22 cellular contexts compared by ENCODE assay signal in genomic region chr3:176574736-176575135, GRCh38.
DNase-seq lines count a peak whose midpoint lies in the region; ATAC-seq and TF ChIP-seq lines count a peak whose summit lies in the region.
"Had no signal": no experiment of that assay in that cellular context is flagged by ENCODE, and none has a peak within 500 bp of the region (broad histone marks: within the 10 kb centered on the region; RNA-seq: fewer than 3 reads in every experiment).

No MANE protein-coding gene starts in this region.

- intact Hi-C loops in heart left ventricle (cut with DNase I) = no loop called here

- H3K9me3 ChIP-seq in heart left ventricle = no peaks in the 10 kb centered on the region
- H3K9me3 ChIP-seq in osteoblast (ENCODE audit: low read depth, low read length) = no peaks in the 10 kb centered on the region

- no peak for ATAC-seq in heart left ventricle

- no peak overlapping the region for H3K4me2 ChIP-seq in osteoblast (ENCODE audit: insufficient read depth, low read length)

- H3K4me1 ChIP-seq in heart left ventricle (no peaks in the 10 kb centered on the region), osteoblast (ENCODE audit: insufficient read depth, low read length) (no peaks in the 10 kb centered on the region)

- TF ChIP-seq CTCF in AG09309 (IDR thresholded peaks at IDR 0.05; ENCODE audit: control insufficient read depth, insufficient read depth, low read depth, low read length, missing control alignments) = no peak
- no peak for TF ChIP-seq CTCF in heart left ventricle (IDR thresholded peaks at IDR 0.05)
- no peak for TF ChIP-seq CTCF in osteoblast (IDR thresholded peaks at IDR 0.05; ENCODE audit: extremely low read depth, low read depth, low read length)

- H4K20me1 ChIP-seq in osteoblast (ENCODE audit: insufficient read depth, low read length) = no peaks in the 10 kb centered on the region

- no peak overlapping the region for H3K4me3 ChIP-seq in AG09309 (ENCODE audit: control insufficient read depth, low read depth, low read length)
- H3K4me3 ChIP-seq in heart left ventricle = no peak overlapping the region
- H3K4me3 ChIP-seq in osteoblast (ENCODE audit: insufficient read depth, low read length) = no peak overlapping the region

- H3K36me3 ChIP-seq in heart left ventricle (no peaks in the 10 kb centered on the region), osteoblast (ENCODE audit: insufficient read depth, low read length) (no peaks in the 10 kb centered on the region)

- no peaks in the 10 kb centered on the region for H3K27me3 ChIP-seq in heart left ventricle
- H3K27me3 ChIP-seq in osteoblast (ENCODE audit: insufficient read depth, low read length) = no peaks in the 10 kb centered on the region

- no peaks in the 10 kb centered on the region for H3K79me2 ChIP-seq in osteoblast (ENCODE audit: insufficient read depth, low read length)

- TF ChIP-seq POLR2A in heart left ventricle (IDR thresholded peaks at IDR 0.05) = no peak

- H3K27ac ChIP-seq in heart left ventricle (no peak overlapping the region), osteoblast (ENCODE audit: low read depth, low read length) (no peak overlapping the region)
- H3K27ac ChIP-seq: HL-60 had no signal

- no peak overlapping the region for H2AFZ ChIP-seq in osteoblast (ENCODE audit: low read length)

- DNase-seq in AG09309 (ENCODE audit: low read depth) = peak; percentile 62
- DNase-seq in HT1080 (ENCODE audit: low read depth) = peak; percentile 29
- peak; percentile 66 for DNase-seq in amniotic epithelial cell (ENCODE audit: low read depth)
- peak; percentile 16 for DNase-seq in fibroblast of peridontal ligament (ENCODE audit: extremely low read depth)
- no peak for DNase-seq in SW 1271 (lab: John Stamatoyannopoulos, UW)
- no peak for DNase-seq in heart left ventricle
- DNase-seq in osteoblast (ENCODE audit: insufficient read length, low spot score, missing footprints) = no peak
- no peak for DNase-seq in activated CD4-positive, CD25-positive, alpha-beta regulatory T cell (lab: John Stamatoyannopoulos, UW)
- DNase-seq: 8988T, DMS53, EL, GF-D8, H9, Karpas-422, MM.1S, NCI-H1048, NCI-H1417 treated with DMSO at 0.1 percent for 48 hours, NCI-H187, NCI-H446 treated with DMSO at 0.1 percent for 48 hours, NCI-H526 treated with DMSO at 0.1 percent for 48 hours, SHP77 had no signal

Comparison
In these comparisons a context has a peak if more than half of its experiments do, and no peak if none do; other contexts are left out.
1. DNase-seq: peak in AG09309 (single experiment), HT1080 (single experiment), amniotic epithelial cell (single experiment) and fibroblast of peridontal ligament (single experiment); none in SW 1271 (0 of 2), heart left ventricle (0 of 5), osteoblast (single experiment) and activated CD4-positive, CD25-positive, alpha-beta regulatory T cell (0 of 4).